8 cellular contexts compared by ENCODE assay signal in the genomic region with DNA sequence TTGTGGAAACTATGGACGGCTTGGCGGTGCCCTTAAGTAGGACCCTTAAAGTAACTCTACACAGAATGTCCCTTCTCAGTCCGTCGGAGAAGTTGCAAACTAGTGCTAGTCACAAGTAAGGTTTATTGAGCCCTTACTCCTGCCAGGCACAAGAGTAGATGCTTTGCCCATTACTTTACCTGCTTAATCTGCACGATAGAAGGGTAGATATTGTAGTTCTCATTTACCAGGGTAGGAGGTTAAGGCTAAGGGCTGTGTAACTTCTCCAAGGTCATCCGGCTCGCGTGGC. TPM values are rescaled to one million over a fixed set of nuclear protein-coding genes. Genes with fewer than 3 reads are reported as not detected.
DNase-seq lines count a peak whose midpoint lies in the region; ATAC-seq and TF ChIP-seq lines count a peak whose summit lies in the region.

No MANE protein-coding gene starts in this region.

- no peaks in the 10 kb centered on the region for H3K9me3 ChIP-seq in BLaER1

- peak overlapping the region; percentile 81 for H3K4me3 ChIP-seq in BLaER1

- no peak overlapping the region for H3K27ac ChIP-seq in BLaER1

- intact Hi-C loops in MCF 10A (cut with micrococcal nuclease), result no loop called here

- ATAC-seq in HG03066 (IDR thresholded peaks at IDR 0.05; ENCODE audit: low read depth, unreplicated experiment) (peak; percentile 5), HG02870 (IDR thresholded peaks at IDR 0.05; ENCODE audit: unreplicated experiment) (no peak), HG03342 (IDR thresholded peaks at IDR 0.05; ENCODE audit: unreplicated experiment) (no peak), HG03439 (IDR thresholded peaks at IDR 0.05; ENCODE audit: unreplicated experiment) (no peak)

- H3K27me3 Mint-ChIP-seq in MCF 10A (ENCODE audit: insufficient read depth, unreplicated experiment), result peaks cover 58% of the 10 kb centered on the region
- peaks cover 62% of the 10 kb centered on the region for H3K27me3 Mint-ChIP-seq in mesothelial cell of epicardium (ENCODE audit: low read depth)

- no TSS peak for BruUV-seq in MCF 10A (replicated peaks; lab: Mats Ljungman, UMichigan)

- H3K27me3 ChIP-seq in BLaER1, result peaks cover 29% of the 10 kb centered on the region

- H3K4me2 ChIP-seq in BLaER1, result peak overlapping the region; percentile 83

- no peak for DNase-seq in MCF 10A (ENCODE audit: unreplicated experiment)
- DNase-seq in mesothelial cell of epicardium (ENCODE audit: low spot score in 2 of 2, unreplicated experiment in 2 of 2), result no peak
- no peak for DNase-seq in stimulated activated CD4-positive, alpha-beta T cell treated with anti-CD3 and anti-CD28 coated beads, Interleukin-4, amount 100 ng/mL, for 24 hours

- H3K4me1 ChIP-seq in BLaER1, result peaks cover 14% of the 10 kb centered on the region

- H3K36me3 Mint-ChIP-seq in MCF 10A (ENCODE audit: insufficient read depth, unreplicated experiment), result no peaks in the 10 kb centered on the region
- no peaks in the 10 kb centered on the region for H3K36me3 Mint-ChIP-seq in mesothelial cell of epicardium

- no peaks in the 10 kb centered on the region for H3K9me3 Mint-ChIP-seq in MCF 10A (ENCODE audit: unreplicated experiment)
- H3K9me3 Mint-ChIP-seq in mesothelial cell of epicardium, result no peaks in the 10 kb centered on the region

- H3K4me1 Mint-ChIP-seq in MCF 10A (ENCODE audit: insufficient read depth, unreplicated experiment) (peaks cover 7% of the 10 kb centered on the region), mesothelial cell of epicardium (peaks cover 18% of the 10 kb centered on the region)

- H3K4me3 Mint-ChIP-seq in MCF 10A (ENCODE audit: unreplicated experiment) (peak overlapping the region; percentile 74), mesothelial cell of epicardium (peak overlapping the region; percentile 72)

- CTCF ChIA-PET in MCF 10A (lab: Yijun Ruan, JAX), result interaction anchor here (0.7 to 2.3 kb wide), 4 partner anchors 12 to 64 kb away, joined by 3 to 7 read pairs (median 3); no protein-coding TSS in a partner anchor

- TF ChIP-seq CTCF in MCF 10A (IDR thresholded peaks at IDR 0.05; ENCODE audit: unreplicated experiment) (no peak), mesothelial cell of epicardium (IDR thresholded peaks at IDR 0.05; ENCODE audit: unreplicated experiment) (no peak)

- H3K9ac ChIP-seq in BLaER1, result peak overlapping the region; percentile 8; the same call in 1 of the 2 replicates

- POLR2A ChIA-PET in MCF 10A (lab: Yijun Ruan, JAX), result interaction anchor here (0.7 to 1.8 kb wide), 3 partner anchors 18 to 683 kb away, joined by 5 to 8 read pairs (median 6); a partner anchor contains a TSS

- peaks cover 11% of the 10 kb centered on the region; the same call in 1 of the 2 replicates for H4K20me1 ChIP-seq in BLaER1

- no peaks in the 10 kb centered on the region for H3K36me3 ChIP-seq in BLaER1

- H3K27ac Mint-ChIP-seq in MCF 10A (ENCODE audit: low read depth, unreplicated experiment) (no peak overlapping the region), mesothelial cell of epicardium (peak overlapping the region; percentile 43)

RNA-seq across cellular contexts. Expression of a gene that starts 0.5 kb away (rescaled TPM):
- total RNA-seq in MCF 10A (2022), result not detected in 2 replicates
- 18.8 to 19.8 TPM (median 19.6 TPM) in 3 replicates for total RNA-seq in mesothelial cell of epicardium

RNA-seq across cellular contexts. Expression of a gene that starts 47.4 kb away (rescaled TPM):
- total RNA-seq in MCF 10A (2022) (55.1 and 78.8 TPM in 2 replicates), mesothelial cell of epicardium (62.2 to 71.5 TPM (median 67.1 TPM) in 3 replicates)

Comparison
In these comparisons a context has a peak if more than half of its experiments do, and no peak if none do; other contexts are left out.
1. RNA of a gene that starts 0.5 kb away (total RNA-seq): 18.8 to 19.8 TPM in mesothelial cell of epicardium; not detected in MCF 10A; every median in the first group is over 10 times any median in the second.